In genomic region chr4:78766026-78766425, GRCh38 we compare ENCODE assay signal across 1 cellular context.
TF ChIP-seq lines count a peak whose summit lies in the region.

No MANE protein-coding gene starts in this region.

TF ChIP-seq in GM23338, 12 proteins besides CTCF, POLR2A, EP300 and RAD21 (continued from another document):
- TF ChIP-seq, protein P1, sequence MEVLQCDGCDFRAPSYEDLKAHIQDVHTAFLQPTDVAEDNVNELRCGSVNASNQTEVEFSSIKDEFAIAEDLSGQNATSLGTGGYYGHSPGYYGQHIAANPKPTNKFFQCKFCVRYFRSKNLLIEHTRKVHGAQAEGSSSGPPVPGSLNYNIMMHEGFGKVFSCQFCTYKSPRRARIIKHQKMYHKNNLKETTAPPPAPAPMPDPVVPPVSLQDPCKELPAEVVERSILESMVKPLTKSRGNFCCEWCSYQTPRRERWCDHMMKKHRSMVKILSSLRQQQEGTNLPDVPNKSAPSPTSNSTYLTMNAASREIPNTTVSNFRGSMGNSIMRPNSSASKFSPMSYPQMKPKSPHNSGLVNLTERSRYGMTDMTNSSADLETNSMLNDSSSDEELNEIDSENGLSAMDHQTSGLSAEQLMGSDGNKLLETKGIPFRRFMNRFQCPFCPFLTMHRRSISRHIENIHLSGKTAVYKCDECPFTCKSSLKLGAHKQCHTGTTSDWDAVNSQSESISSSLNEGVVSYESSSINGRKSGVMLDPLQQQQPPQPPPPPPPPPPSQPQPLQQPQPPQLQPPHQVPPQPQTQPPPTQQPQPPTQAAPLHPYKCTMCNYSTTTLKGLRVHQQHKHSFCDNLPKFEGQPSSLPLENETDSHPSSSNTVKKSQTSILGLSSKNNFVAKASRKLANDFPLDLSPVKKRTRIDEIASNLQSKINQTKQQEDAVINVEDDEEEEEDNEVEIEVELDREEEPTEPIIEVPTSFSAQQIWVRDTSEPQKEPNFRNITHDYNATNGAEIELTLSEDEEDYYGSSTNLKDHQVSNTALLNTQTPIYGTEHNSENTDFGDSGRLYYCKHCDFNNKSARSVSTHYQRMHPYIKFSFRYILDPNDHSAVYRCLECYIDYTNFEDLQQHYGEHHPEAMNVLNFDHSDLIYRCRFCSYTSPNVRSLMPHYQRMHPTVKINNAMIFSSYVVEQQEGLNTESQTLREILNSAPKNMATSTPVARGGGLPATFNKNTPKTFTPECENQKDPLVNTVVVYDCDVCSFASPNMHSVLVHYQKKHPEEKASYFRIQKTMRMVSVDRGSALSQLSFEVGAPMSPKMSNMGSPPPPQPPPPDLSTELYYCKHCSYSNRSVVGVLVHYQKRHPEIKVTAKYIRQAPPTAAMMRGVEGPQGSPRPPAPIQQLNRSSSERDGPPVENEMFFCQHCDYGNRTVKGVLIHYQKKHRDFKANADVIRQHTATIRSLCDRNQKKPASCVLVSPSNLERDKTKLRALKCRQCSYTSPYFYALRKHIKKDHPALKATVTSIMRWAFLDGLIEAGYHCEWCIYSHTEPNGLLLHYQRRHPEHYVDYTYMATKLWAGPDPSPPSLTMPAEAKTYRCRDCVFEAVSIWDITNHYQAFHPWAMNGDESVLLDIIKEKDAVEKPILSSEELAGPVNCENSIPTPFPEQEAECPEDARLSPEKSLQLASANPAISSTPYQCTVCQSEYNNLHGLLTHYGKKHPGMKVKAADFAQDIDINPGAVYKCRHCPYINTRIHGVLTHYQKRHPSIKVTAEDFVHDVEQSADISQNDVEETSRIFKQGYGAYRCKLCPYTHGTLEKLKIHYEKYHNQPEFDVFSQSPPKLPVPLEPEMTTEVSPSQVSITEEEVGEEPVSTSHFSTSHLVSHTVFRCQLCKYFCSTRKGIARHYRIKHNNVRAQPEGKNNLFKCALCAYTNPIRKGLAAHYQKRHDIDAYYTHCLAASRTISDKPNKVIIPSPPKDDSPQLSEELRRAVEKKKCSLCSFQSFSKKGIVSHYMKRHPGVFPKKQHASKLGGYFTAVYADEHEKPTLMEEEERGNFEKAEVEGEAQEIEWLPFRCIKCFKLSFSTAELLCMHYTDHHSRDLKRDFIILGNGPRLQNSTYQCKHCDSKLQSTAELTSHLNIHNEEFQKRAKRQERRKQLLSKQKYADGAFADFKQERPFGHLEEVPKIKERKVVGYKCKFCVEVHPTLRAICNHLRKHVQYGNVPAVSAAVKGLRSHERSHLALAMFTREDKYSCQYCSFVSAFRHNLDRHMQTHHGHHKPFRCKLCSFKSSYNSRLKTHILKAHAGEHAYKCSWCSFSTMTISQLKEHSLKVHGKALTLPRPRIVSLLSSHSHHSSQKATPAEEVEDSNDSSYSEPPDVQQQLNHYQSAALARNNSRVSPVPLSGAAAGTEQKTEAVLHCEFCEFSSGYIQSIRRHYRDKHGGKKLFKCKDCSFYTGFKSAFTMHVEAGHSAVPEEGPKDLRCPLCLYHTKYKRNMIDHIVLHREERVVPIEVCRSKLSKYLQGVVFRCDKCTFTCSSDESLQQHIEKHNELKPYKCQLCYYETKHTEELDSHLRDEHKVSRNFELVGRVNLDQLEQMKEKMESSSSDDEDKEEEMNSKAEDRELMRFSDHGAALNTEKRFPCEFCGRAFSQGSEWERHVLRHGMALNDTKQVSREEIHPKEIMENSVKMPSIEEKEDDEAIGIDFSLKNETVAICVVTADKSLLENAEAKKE (CRISPR knock-in tag; IDR thresholded peaks at IDR 0.05) = no peak
- TF ChIP-seq NANOG (IDR thresholded peaks at IDR 0.05; ENCODE audit: borderline replicate concordance) (no peak), POLR2AphosphoS5 (IDR thresholded peaks at IDR 0.05; ENCODE audit: low read depth) (no peak)
